In the genomic region with DNA sequence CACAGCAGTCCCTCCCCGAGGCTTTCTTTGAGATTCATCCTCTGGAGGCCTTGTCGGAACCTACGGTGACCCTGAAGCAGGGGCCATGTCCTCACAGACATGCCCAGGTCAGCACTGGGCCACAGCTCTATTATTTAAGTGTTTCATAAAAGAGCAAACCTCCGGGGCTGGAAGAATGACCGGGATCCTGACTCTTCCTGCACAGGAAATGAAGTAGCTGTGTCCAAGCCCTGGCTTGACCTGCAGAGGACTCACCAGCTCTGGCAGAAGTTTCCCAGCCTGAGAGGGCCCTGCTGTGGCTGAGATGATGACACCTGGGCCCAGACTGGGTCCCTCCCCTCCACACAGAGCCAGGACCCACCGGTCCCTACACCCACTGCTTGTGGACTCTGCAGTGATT, we compare ENCODE assay signal across 16 cellular contexts.
DNase-seq lines count a peak whose midpoint lies in the region; ATAC-seq and TF ChIP-seq lines count a peak whose summit lies in the region.
"Had no signal": no experiment of that assay in that cellular context is flagged by ENCODE, and none has a peak within 500 bp of the region (broad histone marks: within the 10 kb centered on the region; RNA-seq: fewer than 3 reads in every experiment).

No MANE protein-coding gene starts in this region.

- TF ChIP-seq CTCF in choroid plexus epithelial cell (conservative IDR thresholded peaks at IDR 0.05; ENCODE audit: low read depth, low read length) (no peak), right atrium auricular region (IDR thresholded peaks at IDR 0.05) (no peak)

- no peaks in the 10 kb centered on the region for H3K27me3 ChIP-seq in right atrium auricular region
- H3K27me3 ChIP-seq: Peyer's patch had no signal

- no peaks in the 10 kb centered on the region for H3K9me3 ChIP-seq in right atrium auricular region
- H3K9me3 ChIP-seq: Peyer's patch had no signal

- no peaks in the 10 kb centered on the region for H3K36me3 ChIP-seq in right atrium auricular region
- H3K36me3 ChIP-seq: Peyer's patch had no signal

- ATAC-seq in GM21390 (IDR thresholded peaks at IDR 0.05; ENCODE audit: unreplicated experiment), result no peak
- ATAC-seq: GM12878; stimulated activated naive B cell treated with anti-CD40 and anti-IgM and Interleukin-4, amounts not matched to agents 10 μg/mL and 1 μg/mL and 100 μg/mL, for 72 hours had no signal

- DNase-seq in ELR (ENCODE audit: low read depth), result peak; percentile 18
- peak; percentile 17 for DNase-seq in choroid plexus epithelial cell (ENCODE audit: low read depth)
- DNase-seq in right atrium auricular region (ENCODE audit: low spot score), result peak; percentile 65
- peak; percentile 75 for DNase-seq in pulmonary artery endothelial cell (ENCODE audit: low read depth, low spot score)
- no peak for DNase-seq in epidermal melanocyte (ENCODE audit: insufficient read length, low spot score)
- no peak for DNase-seq in NAMALWA (ENCODE audit: low spot score)
- no peak for DNase-seq in substantia nigra (lab: John Stamatoyannopoulos, UW)
- DNase-seq: activated CD4-positive, alpha-beta T cell treated with anti-CD3 and anti-CD28 coated beads for 48 hours; foreskin melanocyte; GF-D8; mesendoderm; NCI-H1417 treated with DMSO at 0.1 percent for 48 hours; Peyer's patch; stimulated activated naive B cell treated with anti-CD40 and anti-IgM and Interleukin-4, amounts not matched to agents 10 μg/mL and 1 μg/mL and 100 μg/mL, for 72 hours had no signal

- H3K4me1 ChIP-seq in right atrium auricular region, result peaks cover 0 to 31% of the 10 kb centered on the region in 2 donors
- H3K4me1 ChIP-seq: Peyer's patch had no signal

- H3K4me3 ChIP-seq in choroid plexus epithelial cell (ENCODE audit: low read depth, low read length), result no peak overlapping the region
- H3K4me3 ChIP-seq in right atrium auricular region, result no peak overlapping the region
- H3K4me3 ChIP-seq: GM12878, Peyer's patch had no signal

- peak overlapping the region; percentile 41 to 59 for H3K27ac ChIP-seq in right atrium auricular region
- no peak overlapping the region for H3K27ac ChIP-seq in substantia nigra (ENCODE audit: low read depth, low read length, poor library complexity, severe bottlenecking)

Comparison
In these comparisons a context has a peak if more than half of its experiments do, and no peak if none do; other contexts are left out.
1. DNase-seq: peak in ELR (single experiment), choroid plexus epithelial cell (single experiment), right atrium auricular region (single experiment) and pulmonary artery endothelial cell (single experiment); none in epidermal melanocyte (single experiment), NAMALWA (single experiment) and substantia nigra (0 of 49).